ENCODE assay signal across 19 cellular contexts in the genomic region with DNA sequence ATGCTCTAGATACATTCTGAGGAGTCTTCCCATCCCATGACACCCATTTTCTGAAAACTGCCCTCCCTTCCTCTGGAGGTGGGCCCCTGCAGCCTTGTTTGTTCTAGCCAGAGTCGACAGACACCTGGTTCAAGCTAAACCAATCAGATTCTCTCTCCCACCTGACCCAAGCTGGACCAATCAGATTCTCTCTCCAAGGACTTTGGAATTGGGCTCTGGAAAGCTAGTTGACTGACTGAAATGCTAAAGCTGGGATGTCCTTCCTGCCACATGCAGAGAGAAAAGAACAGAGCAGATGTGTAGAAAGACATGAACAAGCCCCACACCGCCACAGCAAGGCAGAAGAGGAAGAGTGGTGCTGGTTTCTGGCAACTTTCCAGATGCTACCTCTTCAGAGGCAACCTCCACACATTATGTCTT. TPM values are rescaled to one million over a fixed set of nuclear protein-coding genes. Genes with fewer than 3 reads are reported as not detected.
DNase-seq lines count a peak whose midpoint lies in the region; ATAC-seq and TF ChIP-seq lines count a peak whose summit lies in the region.
"Had no signal": no experiment of that assay in that cellular context is flagged by ENCODE, and none has a peak within 500 bp of the region (broad histone marks: within the 10 kb centered on the region; RNA-seq: fewer than 3 reads in every experiment).

No MANE protein-coding gene starts in this region.

- H3K27me3 Mint-ChIP-seq in T-helper 17 cell = peaks cover 42% of the 10 kb centered on the region

- no peaks in the 10 kb centered on the region for H3K9me3 ChIP-seq in T-helper 17 cell (ENCODE audit: control insufficient read depth, low read length, poor library complexity, severe bottlenecking)
- H3K9me3 ChIP-seq: BLaER1 treated with 17β-estradiol and CSF1 and Interleukin-3, amounts not matched to agents 10 nM and 100 nM; Peyer's patch had no signal

- in situ Hi-C loops in KBM-7 (cut with MboI; ENCODE audit: low pct_unique_long_range_greater_than_20kb, low sequenced_read_pairs) = no loop called here

- peaks cover 18% of the 10 kb centered on the region for H3K4me1 Mint-ChIP-seq in T-helper 17 cell

- ATAC-seq in T-helper 17 cell = no peak
- ATAC-seq in GM21526 (IDR thresholded peaks at IDR 0.05; ENCODE audit: low FRiP score, unreplicated experiment) = no peak
- ATAC-seq: GM12878 had no signal

- H3K36me3 Mint-ChIP-seq in T-helper 17 cell (ENCODE audit: low read depth) = peaks cover 4% of the 10 kb centered on the region
- H3K36me3 Mint-ChIP-seq: IgD-negative memory B cell had no signal

- intact Hi-C loops in lower leg skin (cut with DNase I; ENCODE audit: low total_unique reads) = no loop called here

- TF ChIP-seq POLR2A in lower leg skin (IDR thresholded peaks at IDR 0.05) = no peak

- H3K27ac Mint-ChIP-seq in T-helper 17 cell = no peak overlapping the region
- H3K27ac Mint-ChIP-seq: IgD-negative memory B cell had no signal

- no peak for TF ChIP-seq CTCF in lower leg skin (IDR thresholded peaks at IDR 0.05)

- no peak overlapping the region for H3K4me3 Mint-ChIP-seq in T-helper 17 cell
- H3K4me3 Mint-ChIP-seq: IgD-negative memory B cell had no signal

- WGBS in lower leg skin, 2 donors = 78 to 80% methylated on average over 2 of the region's 2 CpGs

- DNase-seq in DMS53 (lab: John Stamatoyannopoulos, UW) = peak; percentile 38
- DNase-seq in DMS53 treated with DMSO at 0.1 percent for 48 hours (lab: John Stamatoyannopoulos, UW; ENCODE audit: unreplicated experiment) = no peak
- peak; percentile 14 for DNase-seq in KBM-7
- peak; percentile 54 for DNase-seq in iPS DF 19.7 (ENCODE audit: low read depth, low spot score)
- peak; percentile 35 for DNase-seq in mucosa of gallbladder (ENCODE audit: low spot score)
- no peak for DNase-seq in T-helper 17 cell
- DNase-seq in lower leg skin (ENCODE audit: low spot score in 2 of 2) = no peak
- DNase-seq: 8988T, NCI-H1048, NCI-H1694, NCI-H2107, NCI-H748 treated with DMSO at 0.1 percent for 48 hours, Peyer's patch, SHP77, T-helper 2 cell had no signal

- H3K4me3 ChIP-seq in lower leg skin (ENCODE audit: low read depth, poor library complexity, severe bottlenecking) = no peak overlapping the region
- H3K4me3 ChIP-seq: BLaER1 treated with 17β-estradiol and CSF1 and Interleukin-3, amounts not matched to agents 10 nM and 100 nM; GM12878; Peyer's patch had no signal

RNA-seq across cellular contexts. Expression of gene ASAP3, which starts 24.6 kb away (rescaled TPM):
- total RNA-seq in mucosa of gallbladder (40.1 TPM), T-helper 17 cell (1 to 10 TPM; 1.5 to 6.4 TPM), lower leg skin (100 to 1,000 TPM; 103 to 114 (median 108) TPM)

RNA-seq across cellular contexts. Expression of gene TCEA3, which starts 34.8 kb away (rescaled TPM):
- total RNA-seq in mucosa of gallbladder (32.0 TPM), T-helper 17 cell (10 to 100 TPM; 12.3 to 13.5 TPM), lower leg skin (10 to 100 TPM; 39.5 to 49.1 (median 46.2) TPM)

Comparison
In these comparisons a context has a peak if more than half of its experiments do, and no peak if none do; other contexts are left out.
1. DNase-seq: peak in DMS53 (single experiment), KBM-7 (single experiment), iPS DF 19.7 (single experiment) and mucosa of gallbladder (single experiment); none in DMS53 treated with DMSO at 0.1 percent for 48 hours (single experiment), T-helper 17 cell (0 of 3) and lower leg skin (0 of 2).